Comparison of ENCODE assay signal across 9 cellular contexts in genomic region chr22:45553333-45554039, GRCh38.
DNase-seq lines count a peak whose midpoint lies in the region; ATAC-seq and TF ChIP-seq lines count a peak whose summit lies in the region.
"Had no signal": no experiment of that assay in that cellular context is flagged by ENCODE, and none has a peak within 500 bp of the region (broad histone marks: within the 10 kb centered on the region; RNA-seq: fewer than 3 reads in every experiment).

No MANE protein-coding gene starts in this region.

- H3K4me3 ChIP-seq in fibroblast of pulmonary artery (replicated peaks; ENCODE audit: low read depth, low read length): no peak overlapping the region
- H3K4me3 ChIP-seq: SK-N-MC had no signal

- TF ChIP-seq CTCF in fibroblast of pulmonary artery (IDR thresholded peaks at IDR 0.05; ENCODE audit: low read length, missing control alignments) (peak; percentile 99), nephron (IDR thresholded peaks at IDR 0.05; ENCODE audit: unreplicated experiment in 3 of 3) (peak; percentile 88 to 92 (median 91))

- ATAC-seq in GM19395 (IDR thresholded peaks at IDR 0.05; ENCODE audit: unreplicated experiment): no peak

- peaks cover 30% of the 10 kb centered on the region for H3K4me1 Mint-ChIP-seq in nephron

- peaks cover 81% of the 10 kb centered on the region for H3K36me3 Mint-ChIP-seq in nephron (ENCODE audit: low read depth)

- DNase-seq in CD1c-positive myeloid dendritic cell (ENCODE audit: extremely low spot score) (peak; percentile 59), HS-27A (ENCODE audit: low read depth) (peak; percentile 35), NOMO-1 treated with dmso at 0.1 percent for 144 hours (lab: John Stamatoyannopoulos, UW; ENCODE audit: unreplicated experiment) (peak; percentile 18), activated T-helper 1 cell treated with Interleukin-2 at 50 U/mL for 16 hours (ENCODE audit: low read depth) (peak; percentile 5), fibroblast of pulmonary artery (ENCODE audit: low read depth) (peak; percentile 89), superior temporal gyrus (ENCODE audit: extremely low spot score) (peak; percentile 87)

- H3K27ac Mint-ChIP-seq in nephron: peak overlapping the region; percentile 69 to 90 (median 81)

- peak overlapping the region in 1 of 3 experiments; percentile 10 for H3K4me3 Mint-ChIP-seq in nephron

- H3K9me3 Mint-ChIP-seq in nephron: peaks cover 7% of the 10 kb centered on the region

- H3K27me3 Mint-ChIP-seq in nephron (ENCODE audit: low read depth): no peaks in the 10 kb centered on the region

Comparison
In these comparisons a context has a peak if more than half of its experiments do, and no peak if none do; other contexts are left out.
1. DNase-seq: peak in every context shown above with its lines; median percentile 89 in fibroblast of pulmonary artery; 87 in superior temporal gyrus; 59 in CD1c-positive myeloid dendritic cell; 35 in HS-27A; 18 in NOMO-1 treated with dmso at 0.1 percent for 144 hours; 5 in activated T-helper 1 cell treated with Interleukin-2 at 50 U/mL for 16 hours.